12 cellular contexts compared by ENCODE assay signal in genomic region chr20:50982372-50982771, GRCh38. TPM values are rescaled to one million over a fixed set of nuclear protein-coding genes. Genes with fewer than 3 reads are reported as not detected.
DNase-seq lines count a peak whose midpoint lies in the region; ATAC-seq, FAIRE-seq and TF ChIP-seq lines count a peak whose summit lies in the region.
"Had no signal": no experiment of that assay in that cellular context is flagged by ENCODE, and none has a peak within 500 bp of the region (broad histone marks: within the 10 kb centered on the region; RNA-seq: fewer than 3 reads in every experiment).

No MANE protein-coding gene starts in this region.

- CTCF ChIA-PET in RWPE1 (lab: Yijun Ruan, JAX), result interaction anchor here (0.6 to 3.2 kb wide), 9 partner anchors 10 to 613 kb away, joined by 3 to 22 read pairs (median 6); partner anchors contain the start of genes BCAS4 and DPM1

- POLR2A ChIA-PET in RWPE1 (lab: Yijun Ruan, JAX; ENCODE audit: low non-redundant PET), result no interaction called here

- no peak for FAIRE-seq in H54 (lab: Jason Lieb, UNC)

- H3K27ac ChIP-seq in RWPE1, result peak overlapping the region; percentile 87
- H3K27ac ChIP-seq: thyroid gland had no signal

- DNase-seq in A172 (ENCODE audit: low spot score) (peak; percentile 73), H54 (ENCODE audit: insufficient read length, low spot score) (peak; percentile 46), RWPE1 (ENCODE audit: low spot score) (peak; percentile 95), fibroblast of the conjunctiva (ENCODE audit: low read depth) (peak; percentile 62), GM19238 (ENCODE audit: insufficient read length, low spot score) (no peak), DMS79 treated with DMSO at 0.1 percent for 48 hours (lab: John Stamatoyannopoulos, UW) (no peak)
- DNase-seq: CD8-positive, alpha-beta T cell; thyroid gland had no signal

- ATAC-seq in GM18502 (IDR thresholded peaks at IDR 0.05; ENCODE audit: poor library complexity, unreplicated experiment), result no peak
- ATAC-seq in GM21576 (IDR thresholded peaks at IDR 0.05; ENCODE audit: unreplicated experiment), result no peak
- ATAC-seq: activated naive CD4-positive, alpha-beta T cell treated with anti-CD3 and anti-CD28 coated beads, Interleukin-2, amount 50 U/mL, for 72 hours; CD8-positive, alpha-beta T cell had no signal

- TF ChIP-seq POLR2A in H54 (IDR thresholded peaks at IDR 0.05; ENCODE audit: low read depth, low read length), result no peak

- TF ChIP-seq CTCF in RWPE1 (conservative IDR thresholded peaks at IDR 0.05; ENCODE audit: low read depth), result no peak

RNA-seq across cellular contexts. Expression of gene MOCS3, which starts 23.8 kb away (rescaled TPM):
- total RNA-seq in A172 (2014; rRNA removed; shearing (Covaris generic)), result 9.0 and 9.4 TPM in 2 replicates

RNA-seq across cellular contexts. Expression of gene DPM1, which starts 24.0 kb away (rescaled TPM):
- 207 and 247 TPM in 2 replicates for total RNA-seq in A172 (2014; rRNA removed; shearing (Covaris generic))

RNA-seq across cellular contexts. Expression of gene KCNG1, which starts 40.5 kb away (rescaled TPM):
- total RNA-seq in A172 (2014; rRNA removed; shearing (Covaris generic)), result 6.2 and 12.4 TPM in 2 replicates
- total RNA-seq: CD8-positive, alpha-beta T cell; T-helper 2 cell treated with Interferon-gamma antibody and Interleukin-4, amounts not matched to agents 100 ng/mL and 5 ng/mL, for 36 hours had no signal

RNA-seq across cellular contexts. Expression of gene ADNP, which starts 51.1 kb away (rescaled TPM):
- 23.2 and 28.1 TPM in 2 replicates for total RNA-seq in A172 (2014; rRNA removed; shearing (Covaris generic))

Comparison
In these comparisons a context has a peak if more than half of its experiments do, and no peak if none do; other contexts are left out.
1. DNase-seq: peak in A172 (single experiment), H54 (single experiment), RWPE1 (single experiment) and fibroblast of the conjunctiva (single experiment); none in GM19238 (single experiment) and DMS79 treated with DMSO at 0.1 percent for 48 hours (single experiment).